In genomic region chr20:8144282-8145245, GRCh38 we compare ENCODE assay signal across 12 cellular contexts. TPM values are rescaled to one million over a fixed set of nuclear protein-coding genes. Genes with fewer than 3 reads are reported as not detected.
DNase-seq lines count a peak whose midpoint lies in the region; ATAC-seq, FAIRE-seq and TF ChIP-seq lines count a peak whose summit lies in the region.
"Had no signal": no experiment of that assay in that cellular context is flagged by ENCODE, and none has a peak within 500 bp of the region (broad histone marks: within the 10 kb centered on the region; RNA-seq: fewer than 3 reads in every experiment).

No MANE protein-coding gene starts in this region.

- peaks cover 3% of the 10 kb centered on the region for H3K27me3 Mint-ChIP-seq in activated T-cell treated with anti-CD3 and anti-CD28 coated beads, Interleukin-2, amount 50 U/mL, for 4 hours (ENCODE audit: low read depth)
- no peaks in the 10 kb centered on the region for H3K27me3 Mint-ChIP-seq in activated T-cell treated with anti-CD3 and anti-CD28 coated beads, Interleukin-2, amount 50 U/mL, for 24 hours
- H3K27me3 Mint-ChIP-seq: brain had no signal

- WGBS in smooth muscle cell (ENCODE audit: low lambda C conversion rate): 68% methylated on average over 13 of the region's 13 CpGs

- H3K4me2 ChIP-seq in smooth muscle cell: peak overlapping the region; percentile 9

- H4K20me1 ChIP-seq in smooth muscle cell (ENCODE audit: low read depth): no peaks in the 10 kb centered on the region

- peak overlapping the region; percentile 32 for H3K27ac ChIP-seq in epithelial cell of prostate
- no peak overlapping the region for H3K27ac ChIP-seq in smooth muscle cell (ENCODE audit: low read depth)
- H3K27ac ChIP-seq: C4-2B had no signal

- TF ChIP-seq CTCF in smooth muscle cell (IDR thresholded peaks at IDR 0.05; ENCODE audit: borderline replicate concordance, insufficient read depth, poor library complexity, severe bottlenecking): no peak

- H3K27ac Mint-ChIP-seq in activated T-cell treated with anti-CD3 and anti-CD28 coated beads, Interleukin-2, amount 50 U/mL, for 24 hours: no peak overlapping the region
- H3K27ac Mint-ChIP-seq: brain had no signal

- no peak overlapping the region for H3K4me3 ChIP-seq in smooth muscle cell

- H3K4me1 ChIP-seq in smooth muscle cell (ENCODE audit: low read depth): no peaks in the 10 kb centered on the region

- no peaks in the 10 kb centered on the region for H3K27me3 ChIP-seq in smooth muscle cell (ENCODE audit: low read depth)

- no peaks in the 10 kb centered on the region for H3K9me3 Mint-ChIP-seq in activated T-cell treated with anti-CD3 and anti-CD28 coated beads, Interleukin-2, amount 50 U/mL, for 4 hours
- no peaks in the 10 kb centered on the region for H3K9me3 Mint-ChIP-seq in activated T-cell treated with anti-CD3 and anti-CD28 coated beads, Interleukin-2, amount 50 U/mL, for 24 hours
- H3K9me3 Mint-ChIP-seq: brain had no signal

- H3K9ac ChIP-seq in smooth muscle cell (ENCODE audit: low read depth): no peak overlapping the region

- peak; percentile 25 to 30 for ATAC-seq in activated T-cell treated with anti-CD3 and anti-CD28 coated beads, Interleukin-2, amount 50 U/mL, for 4 hours

- TF ChIP-seq POLR2A in erythroblast (IDR thresholded peaks at IDR 0.05; ENCODE audit: low read length): no peak

- no peaks in the 10 kb centered on the region for H3F3A ChIP-seq in smooth muscle cell (ENCODE audit: low read depth)

- H3K9me3 ChIP-seq in smooth muscle cell (replicated peaks; ENCODE audit: low read depth): no peaks in the 10 kb centered on the region

- peaks cover 4% of the 10 kb centered on the region for H3K79me2 ChIP-seq in smooth muscle cell (ENCODE audit: low read depth)

- no peak for DNase-seq in activated T-cell treated with anti-CD3 and anti-CD28 coated beads, Interleukin-2, amount 50 U/mL, for 4 hours
- DNase-seq in activated T-cell treated with anti-CD3 and anti-CD28 coated beads, Interleukin-2, amount 50 U/mL, for 24 hours: no peak
- DNase-seq in RCC 7860 (ENCODE audit: low spot score) (peak; percentile 21), epithelial cell of prostate (ENCODE audit: low read depth, low spot score) (no peak), smooth muscle cell (lab: John Stamatoyannopoulos, UW; ENCODE audit: unreplicated experiment) (no peak), erythroblast (lab: John Stamatoyannopoulos, UW) (no peak), NCI-H1930 (lab: John Stamatoyannopoulos, UW) (no peak), occipital lobe (lab: John Stamatoyannopoulos, UW) (no peak)
- DNase-seq: kidney glomerular epithelial cell, NCI-H2171 had no signal

- no peaks in the 10 kb centered on the region for H3K36me3 Mint-ChIP-seq in activated T-cell treated with anti-CD3 and anti-CD28 coated beads, Interleukin-2, amount 50 U/mL, for 4 hours (ENCODE audit: insufficient read depth)
- no peaks in the 10 kb centered on the region for H3K36me3 Mint-ChIP-seq in activated T-cell treated with anti-CD3 and anti-CD28 coated beads, Interleukin-2, amount 50 U/mL, for 24 hours (ENCODE audit: low read depth)

- FAIRE-seq in RCC 7860 (lab: Jason Lieb, UNC): no peak

- H2AFZ ChIP-seq in smooth muscle cell (ENCODE audit: low read depth): no peak overlapping the region

- H3K4me3 Mint-ChIP-seq in activated T-cell treated with anti-CD3 and anti-CD28 coated beads, Interleukin-2, amount 50 U/mL, for 4 hours: no peak overlapping the region
- H3K4me3 Mint-ChIP-seq in activated T-cell treated with anti-CD3 and anti-CD28 coated beads, Interleukin-2, amount 50 U/mL, for 24 hours: no peak overlapping the region
- H3K4me3 Mint-ChIP-seq: brain had no signal

- H3K36me3 ChIP-seq in smooth muscle cell (ENCODE audit: low read depth): no peaks in the 10 kb centered on the region

- H3K4me1 Mint-ChIP-seq in activated T-cell treated with anti-CD3 and anti-CD28 coated beads, Interleukin-2, amount 50 U/mL, for 4 hours (ENCODE audit: low read depth): peaks cover 17% of the 10 kb centered on the region
- peaks cover 15% of the 10 kb centered on the region for H3K4me1 Mint-ChIP-seq in activated T-cell treated with anti-CD3 and anti-CD28 coated beads, Interleukin-2, amount 50 U/mL, for 24 hours (ENCODE audit: low read depth)

RNA-seq across cellular contexts. Expression of gene PLCB1, which starts 12.5 kb away (rescaled TPM):
- 1 to 10 TPM in 2 of 3 donors, under 1 TPM in 1; 0.91 to 6.0 (median 2.8) TPM for total RNA-seq in activated T-cell treated with anti-CD3 and anti-CD28 coated beads, Interleukin-2, amount 50 U/mL, for 4 hours
- total RNA-seq in smooth muscle cell: 17.9 and 25.3 TPM in 2 replicates
- polyA plus RNA-seq in smooth muscle cell: 4.7 and 5.9 TPM in 2 replicates
- 72.5 TPM for total RNA-seq in occipital lobe
